ENCODE assay signal across 1 cellular context in the genomic region with DNA sequence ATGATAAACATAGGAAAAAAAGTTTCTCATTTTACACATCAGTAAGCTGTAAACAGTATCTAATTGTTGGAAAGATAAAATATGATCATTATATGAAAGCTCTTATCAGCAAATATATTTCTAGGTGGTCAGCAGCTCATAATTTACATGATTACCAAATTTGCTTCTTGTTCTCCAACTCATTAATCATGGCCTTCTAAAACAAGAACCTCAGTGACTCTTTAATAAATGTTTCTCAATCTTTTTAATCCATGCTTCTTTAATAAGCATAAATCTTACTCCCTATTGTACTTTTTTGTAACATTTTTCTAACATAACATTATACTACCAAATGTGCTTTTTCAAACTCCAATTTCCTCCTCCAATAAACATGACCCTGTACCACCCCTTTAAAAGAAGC.
TF ChIP-seq lines count a peak whose summit lies in the region.

No MANE protein-coding gene starts in this region.

TF ChIP-seq in HEK293, 187 proteins besides CTCF, POLR2A, EP300 and RAD21 (continued from another document):
- TF ChIP-seq, protein P1, sequence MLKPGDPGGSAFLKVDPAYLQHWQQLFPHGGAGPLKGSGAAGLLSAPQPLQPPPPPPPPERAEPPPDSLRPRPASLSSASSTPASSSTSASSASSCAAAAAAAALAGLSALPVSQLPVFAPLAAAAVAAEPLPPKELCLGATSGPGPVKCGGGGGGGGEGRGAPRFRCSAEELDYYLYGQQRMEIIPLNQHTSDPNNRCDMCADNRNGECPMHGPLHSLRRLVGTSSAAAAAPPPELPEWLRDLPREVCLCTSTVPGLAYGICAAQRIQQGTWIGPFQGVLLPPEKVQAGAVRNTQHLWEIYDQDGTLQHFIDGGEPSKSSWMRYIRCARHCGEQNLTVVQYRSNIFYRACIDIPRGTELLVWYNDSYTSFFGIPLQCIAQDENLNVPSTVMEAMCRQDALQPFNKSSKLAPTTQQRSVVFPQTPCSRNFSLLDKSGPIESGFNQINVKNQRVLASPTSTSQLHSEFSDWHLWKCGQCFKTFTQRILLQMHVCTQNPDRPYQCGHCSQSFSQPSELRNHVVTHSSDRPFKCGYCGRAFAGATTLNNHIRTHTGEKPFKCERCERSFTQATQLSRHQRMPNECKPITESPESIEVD (tag by site-specific recombination; IDR thresholded peaks at IDR 0.05) = peak; percentile 60
- TF ChIP-seq GLI2 (tag by site-specific recombination; IDR thresholded peaks at IDR 0.05; ENCODE audit: borderline replicate concordance, low read depth) = no peak
